ENCODE assay signal across 26 cellular contexts in the genomic region with DNA sequence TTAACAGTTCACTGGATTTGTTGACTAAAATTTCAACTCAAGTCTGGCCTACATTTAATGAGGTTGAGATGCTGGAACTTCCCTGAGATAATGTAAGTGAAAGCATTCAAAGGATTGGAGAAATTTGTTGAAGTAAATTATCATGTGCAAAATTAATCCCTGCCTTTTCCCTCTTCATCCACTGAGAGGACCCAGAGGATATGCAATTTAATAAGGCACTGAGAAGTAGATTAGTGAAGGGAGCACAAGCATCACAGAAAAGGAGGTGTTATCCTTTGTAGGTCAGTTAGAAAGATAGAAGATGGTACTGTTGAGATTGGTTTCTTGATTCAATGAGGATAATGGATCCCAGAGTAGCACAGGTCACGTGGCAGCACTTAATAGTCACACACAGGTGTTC. TPM values are rescaled to one million over a fixed set of nuclear protein-coding genes. Genes with fewer than 3 reads are reported as not detected.
DNase-seq lines count a peak whose midpoint lies in the region; ATAC-seq and TF ChIP-seq lines count a peak whose summit lies in the region.
"Had no signal": no experiment of that assay in that cellular context is flagged by ENCODE, and none has a peak within 500 bp of the region (broad histone marks: within the 10 kb centered on the region; RNA-seq: fewer than 3 reads in every experiment).

No MANE protein-coding gene starts in this region.

- no peak for TF ChIP-seq EP300 in SK-N-SH (IDR thresholded peaks at IDR 0.05; ENCODE audit: borderline replicate concordance in 1 of 2, low read depth in 1 of 2, low read length in 1 of 2)

- no peaks in the 10 kb centered on the region for H3K36me3 Mint-ChIP-seq in CD14-positive monocyte
- H3K36me3 Mint-ChIP-seq: CD4-positive, CD25-positive, alpha-beta regulatory T cell had no signal

- H3K4me2 ChIP-seq in SK-N-SH, result no peak overlapping the region

- DNase-seq in SK-N-SH (no peak), RWPE2 (ENCODE audit: low spot score) (no peak), epithelial cell of esophagus (ENCODE audit: low read depth) (no peak), renal cortical epithelial cell (ENCODE audit: low read depth) (peak; percentile 14), CD1c-positive myeloid dendritic cell (ENCODE audit: extremely low spot score) (no peak), CD14-positive monocyte (ENCODE audit: low spot score) (no peak)
- DNase-seq: 8988T; ACHN; BE2C; CD4-positive, CD25-positive, alpha-beta regulatory T cell; DMS153; DND-41; GM23248; H7; Kasumi-1; MG63; NCI-H2029; NCI-H446; NCI-H524 treated with DMSO at 0.1 percent for 48 hours; NCI-H774; RPMI8226; SHP77 treated with DMSO at 0.1 percent for 48 hours had no signal

- TF ChIP-seq CTCF in SK-N-SH (IDR thresholded peaks at IDR 0.05) (peak; percentile 24), RWPE2 (IDR thresholded peaks at IDR 0.05; ENCODE audit: poor library complexity, severe bottlenecking) (peak; percentile 33), epithelial cell of esophagus (IDR thresholded peaks at IDR 0.05; ENCODE audit: insufficient read depth, low read depth, low read length, missing control alignments) (peak; percentile 28), CD14-positive monocyte (IDR thresholded peaks at IDR 0.05) (no peak)

- 44% methylated on average over 1 of the region's 1 CpG for WGBS in SK-N-SH (ENCODE audit: low lambda C conversion rate)

- no peak overlapping the region for H2AFZ ChIP-seq in SK-N-SH (ENCODE audit: low read depth)
- H2AFZ ChIP-seq: GM23248 had no signal

- H3K9ac ChIP-seq in SK-N-SH, result no peak overlapping the region
- H3K9ac ChIP-seq: GM23248 had no signal

- TF ChIP-seq RAD21 in SK-N-SH (IDR thresholded peaks at IDR 0.05; ENCODE audit: low read length), result peak; percentile 7; the same call in 1 of the 2 replicates

- no peak overlapping the region for H3K27ac Mint-ChIP-seq in CD14-positive monocyte
- H3K27ac Mint-ChIP-seq: CD4-positive, CD25-positive, alpha-beta regulatory T cell had no signal

- H3K27me3 ChIP-seq in SK-N-SH (ENCODE audit: insufficient read depth) (no peaks in the 10 kb centered on the region; the same call in 1 of the 2 replicates), RWPE2 (ENCODE audit: insufficient read depth, poor library complexity, severe bottlenecking) (no peaks in the 10 kb centered on the region)
- H3K27me3 ChIP-seq: BE2C, MG63 had no signal

- H3K4me3 Mint-ChIP-seq in CD14-positive monocyte, result no peak overlapping the region
- H3K4me3 Mint-ChIP-seq: CD4-positive, CD25-positive, alpha-beta regulatory T cell had no signal

- POLR2A ChIA-PET in SK-N-SH (lab: Yijun Ruan, JAX), result no interaction called here

- H3K9me3 Mint-ChIP-seq in CD14-positive monocyte, result no peaks in the 10 kb centered on the region
- H3K9me3 Mint-ChIP-seq: CD4-positive, CD25-positive, alpha-beta regulatory T cell had no signal

- H3K27me3 Mint-ChIP-seq in CD14-positive monocyte (ENCODE audit: low read depth in 3 of 3), result peaks cover 0 to 3% (median 3%) of the 10 kb centered on the region in 3 donors

- H3K27ac ChIP-seq in SK-N-SH (ENCODE audit: low read depth in 2 of 2, low read length in 1 of 2), result no peak overlapping the region
- no peak overlapping the region for H3K27ac ChIP-seq in RWPE2 (ENCODE audit: poor library complexity, severe bottlenecking)
- H3K27ac ChIP-seq: GM23248, HL-60, SK-N-MC had no signal

- no peaks in the 10 kb centered on the region for H3F3A ChIP-seq in SK-N-SH (replicated peaks; ENCODE audit: insufficient read depth)

- ATAC-seq in SK-N-SH treated with all-trans-retinoic acid at 6 μM for 48 hours (no peak), RWPE2 (ENCODE audit: low read depth) (peak; percentile 35; the same call in 1 of the 3 replicates), HG02840 (IDR thresholded peaks at IDR 0.05; ENCODE audit: low FRiP score, unreplicated experiment) (no peak)

- H3K4me1 Mint-ChIP-seq in CD14-positive monocyte, result peaks cover 3% of the 10 kb centered on the region

- intact Hi-C loops in CD14-positive monocyte (cut with micrococcal nuclease), result no loop called here

- H3K4me3 ChIP-seq in SK-N-SH (ENCODE audit: low read depth in 2 of 2, low read length in 1 of 2) (no peak overlapping the region), RWPE2 (ENCODE audit: severe bottlenecking) (no peak overlapping the region), epithelial cell of esophagus (ENCODE audit: low read length) (no peak overlapping the region)
- H3K4me3 ChIP-seq: GM23248, MG63, SK-N-MC had no signal

- H3K36me3 ChIP-seq in SK-N-SH (replicated peaks in 1 of 2; ENCODE audit: control insufficient read depth in 1 of 2, insufficient read depth in 2 of 2, low read length in 1 of 2) (no peaks in the 10 kb centered on the region), RWPE2 (ENCODE audit: low read depth) (no peaks in the 10 kb centered on the region)
- H3K36me3 ChIP-seq: BE2C, MG63 had no signal

- no peaks in the 10 kb centered on the region for H3K9me3 ChIP-seq in SK-N-SH
- no peaks in the 10 kb centered on the region for H3K9me3 ChIP-seq in RWPE2 (ENCODE audit: severe bottlenecking)
- H3K9me3 ChIP-seq: BE2C, MG63 had no signal

- no peaks in the 10 kb centered on the region for H3K79me2 ChIP-seq in SK-N-SH (ENCODE audit: insufficient read depth)

- H3K9me2 ChIP-seq in SK-N-SH, result no peaks in the 10 kb centered on the region

- H3K4me1 ChIP-seq in SK-N-SH (ENCODE audit: control insufficient read depth in 1 of 2, insufficient read depth in 2 of 2, low read depth in 1 of 2, low read length in 1 of 2) (peaks cover 0 to 5% of the 10 kb centered on the region in 2 experiments; a peak in 1 of 4 replicates), RWPE2 (ENCODE audit: insufficient read depth, poor library complexity, severe bottlenecking) (no peaks in the 10 kb centered on the region)
- H3K4me1 ChIP-seq: BE2C had no signal

- no peaks in the 10 kb centered on the region for H4K20me1 ChIP-seq in SK-N-SH (ENCODE audit: insufficient read depth)

- CTCF ChIA-PET in SK-N-SH (lab: Yijun Ruan, JAX), result interaction anchor here (1.1 kb wide), 1 partner anchor 402 kb away, joined by 3 read pairs; no protein-coding TSS in a partner anchor

TF ChIP-seq in SK-N-SH, 30 proteins besides CTCF, POLR2A, EP300 and RAD21 (continues in another document):
- no peak for TF ChIP-seq SMC3 (IDR thresholded peaks at IDR 0.05; ENCODE audit: low read depth, low read length)
- TF ChIP-seq YY1 (IDR thresholded peaks at IDR 0.05; ENCODE audit: low read depth), result no peak
- no peak for TF ChIP-seq RCOR1 (IDR thresholded peaks at IDR 0.05; ENCODE audit: low read length)
- no peak for TF ChIP-seq MEF2A (IDR thresholded peaks at IDR 0.05; ENCODE audit: borderline replicate concordance, low read depth)
- TF ChIP-seq FOXM1 (IDR thresholded peaks at IDR 0.05; ENCODE audit: low read depth), result no peak
- TF ChIP-seq TAF1 (IDR thresholded peaks at IDR 0.05; ENCODE audit: borderline replicate concordance, low read depth, low read length), result no peak
- TF ChIP-seq, protein P1, sequence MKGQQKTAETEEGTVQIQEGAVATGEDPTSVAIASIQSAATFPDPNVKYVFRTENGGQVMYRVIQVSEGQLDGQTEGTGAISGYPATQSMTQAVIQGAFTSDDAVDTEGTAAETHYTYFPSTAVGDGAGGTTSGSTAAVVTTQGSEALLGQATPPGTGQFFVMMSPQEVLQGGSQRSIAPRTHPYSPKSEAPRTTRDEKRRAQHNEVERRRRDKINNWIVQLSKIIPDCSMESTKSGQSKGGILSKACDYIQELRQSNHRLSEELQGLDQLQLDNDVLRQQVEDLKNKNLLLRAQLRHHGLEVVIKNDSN (IDR thresholded peaks at IDR 0.05; ENCODE audit: borderline replicate concordance, low read depth), result no peak
- TF ChIP-seq JUND (IDR thresholded peaks at IDR 0.05), result no peak
- TF ChIP-seq TEAD4 (IDR thresholded peaks at IDR 0.05; ENCODE audit: borderline replicate concordance, insufficient read depth), result no peak
- no peak for TF ChIP-seq GABPA (IDR thresholded peaks at IDR 0.05; ENCODE audit: low read depth)
- no peak for TF ChIP-seq CHD2 (IDR thresholded peaks at IDR 0.05; ENCODE audit: low read length, partially characterized antibody)
- no peak for TF ChIP-seq FOSL2 (IDR thresholded peaks at IDR 0.05; ENCODE audit: borderline replicate concordance, low read depth)

TF ChIP-seq in SK-N-SH treated with all-trans-retinoic acid at 6 μM for 48 hours, 23 proteins besides CTCF, POLR2A, EP300 and RAD21:
- TF ChIP-seq ZFP3 (CRISPR knock-in tag; IDR thresholded peaks at IDR 0.05), result no peak
- TF ChIP-seq RARB (CRISPR knock-in tag; IDR thresholded peaks at IDR 0.05), result no peak

RNA-seq across cellular contexts. Expression of a gene that starts 42.6 kb away (rescaled TPM):
- polyA plus RNA-seq in SK-N-SH (2012; rRNA removed) (0.05 and 0.06 TPM in 2 replicates), CD14-positive monocyte (under 1 TPM in 1 of 2 donors, not detected in 1; 0.05 TPM)
- 0.07 and 0.10 TPM in 2 replicates for polyA plus RNA-seq in SK-N-SH (2012; cell fraction: cytosol; rRNA removed)
- polyA plus RNA-seq in SK-N-SH (2012; cell fraction: nucleus; rRNA removed), result 0.05 and 0.10 TPM in 2 replicates
- total RNA-seq in renal cortical epithelial cell, result under 0.01 and 0.25 TPM in 2 replicates
- total RNA-seq: GM23248, H7 had no signal
- polyA plus RNA-seq: GM23248 had no signal

RNA-seq across cellular contexts. Expression of a gene that starts 57.7 kb away (rescaled TPM):
- 8.2 and 11.0 TPM in 2 replicates for polyA plus RNA-seq in SK-N-SH (2012; rRNA removed)
- 11.1 and 11.2 TPM in 2 replicates for polyA plus RNA-seq in SK-N-SH (2012; cell fraction: cytosol; rRNA removed)
- polyA plus RNA-seq in SK-N-SH (2012; cell fraction: nucleus; rRNA removed), result 9.2 and 25.1 TPM in 2 replicates
- total RNA-seq in renal cortical epithelial cell, result 166 and 272 TPM in 2 replicates
- polyA plus RNA-seq in CD14-positive monocyte, result 10 to 100 TPM; 31.9 to 33.3 TPM
